Comparison of ENCODE assay signal across 11 cellular contexts in genomic region chr4:156517956-156518355, GRCh38.
"Had no signal": no experiment of that assay in that cellular context is flagged by ENCODE, and none has a peak within 500 bp of the region (broad histone marks: within the 10 kb centered on the region; RNA-seq: fewer than 3 reads in every experiment).

No MANE protein-coding gene starts in this region.

- H3K4me3 Mint-ChIP-seq: GM23338, H9, HFFc6 had no signal

- FAIRE-seq: H1, H54 had no signal

- H3K36me3 ChIP-seq: HAP-1 had no signal

- H2AFZ ChIP-seq: GM23248, GM23338 had no signal

- H3K9me3 ChIP-seq: HAP-1 had no signal

- ATAC-seq: GM23338, HCT116 had no signal

- DNase-seq: GM23248, GOT3, H7, H9, HCEC 1CT, HFFc6 had no signal

- H3K27ac Mint-ChIP-seq: GM23338, H9, HFFc6 had no signal

- H3K27ac ChIP-seq: GM23248 had no signal

- H3K4me3 ChIP-seq: GM23248, GM23338, HAP-1 had no signal

- H3K4me2 ChIP-seq: GM23338 had no signal

- H3K9ac ChIP-seq: GM23248 had no signal

- H3K4me1 ChIP-seq: HAP-1 had no signal
